1 cellular context compared by ENCODE assay signal in the genomic region with DNA sequence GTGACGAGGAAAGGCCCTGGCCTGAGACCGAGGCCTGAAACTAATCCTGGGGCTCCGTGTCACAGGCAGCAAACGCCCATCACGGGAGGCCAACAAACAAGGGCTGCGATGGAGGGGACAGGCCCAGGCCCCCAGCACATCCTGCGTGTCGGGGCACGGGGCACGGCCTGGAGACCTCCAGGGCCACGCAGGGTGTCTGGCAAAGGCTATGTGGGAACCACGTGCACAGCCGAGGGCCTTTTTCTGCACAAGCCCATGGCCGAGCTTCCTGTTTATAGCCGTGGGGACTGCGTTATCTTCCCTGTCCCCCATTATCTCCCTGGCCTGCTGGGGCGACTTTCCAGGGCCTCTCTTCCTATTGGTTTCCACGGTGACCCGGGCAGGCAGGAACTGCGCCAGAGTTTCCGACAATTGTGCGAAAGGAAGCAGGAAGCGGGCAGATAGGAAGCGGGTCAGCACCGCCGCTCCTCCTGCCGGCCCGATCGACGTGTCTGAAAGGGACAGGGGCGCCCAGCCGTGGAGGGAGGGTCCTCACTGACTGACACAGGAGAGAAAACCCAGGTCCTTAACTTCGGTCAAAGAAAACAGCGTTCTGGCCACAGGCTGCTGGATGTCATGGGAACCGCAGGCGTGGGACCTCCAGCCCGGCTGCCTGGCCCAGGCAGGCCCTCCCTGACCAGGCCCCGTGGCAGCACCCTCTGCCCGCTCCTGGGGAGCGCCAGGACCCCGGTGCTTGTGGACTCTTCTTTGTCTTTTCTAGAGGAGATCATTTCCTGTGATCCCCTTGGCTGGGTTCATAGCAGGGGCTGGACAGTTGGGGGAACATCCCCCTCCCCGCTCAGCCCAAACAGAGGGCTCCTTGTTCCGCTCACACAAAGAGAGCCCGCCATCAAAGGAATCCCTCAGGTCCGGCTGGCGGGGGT.
A peak's percentile ranks its signal among the peaks of the same experiment; 100 is the strongest.
TF ChIP-seq lines count a peak whose summit lies in the region.

No MANE protein-coding gene starts in this region.

TF ChIP-seq in K562, 482 proteins besides CTCF, POLR2A, EP300 and RAD21 (continued from another document and continues in another):
- TF ChIP-seq ETV5 (CRISPR knock-in tag; IDR thresholded peaks at IDR 0.05; ENCODE audit: low read depth), result peak; percentile 67
- TF ChIP-seq SMARCC2 (IDR thresholded peaks at IDR 0.05; ENCODE audit: low read depth), result no peak
- no peak for TF ChIP-seq PRMT5 (CRISPR knock-in tag; IDR thresholded peaks at IDR 0.05)
- TF ChIP-seq NFRKB (IDR thresholded peaks at IDR 0.05; ENCODE audit: low read depth), result peak; percentile 50; the same call in 1 of the 2 replicates
- peak; percentile 89 to 90 for TF ChIP-seq ETV6 (IDR thresholded peaks at IDR 0.05; ENCODE audit: borderline replicate concordance in 1 of 2, low read depth in 2 of 2, low read length in 1 of 2)
- no peak for TF ChIP-seq ETV6 (CRISPR knock-in tag; IDR thresholded peaks at IDR 0.05; ENCODE audit: borderline replicate concordance)
- TF ChIP-seq PHB2 (IDR thresholded peaks at IDR 0.05; ENCODE audit: low read depth), result no peak
- no peak for TF ChIP-seq SNRNP70 (optimal IDR thresholded peaks at IDR 0.05; ENCODE audit: low read depth, low read length)
- TF ChIP-seq, protein P1, sequence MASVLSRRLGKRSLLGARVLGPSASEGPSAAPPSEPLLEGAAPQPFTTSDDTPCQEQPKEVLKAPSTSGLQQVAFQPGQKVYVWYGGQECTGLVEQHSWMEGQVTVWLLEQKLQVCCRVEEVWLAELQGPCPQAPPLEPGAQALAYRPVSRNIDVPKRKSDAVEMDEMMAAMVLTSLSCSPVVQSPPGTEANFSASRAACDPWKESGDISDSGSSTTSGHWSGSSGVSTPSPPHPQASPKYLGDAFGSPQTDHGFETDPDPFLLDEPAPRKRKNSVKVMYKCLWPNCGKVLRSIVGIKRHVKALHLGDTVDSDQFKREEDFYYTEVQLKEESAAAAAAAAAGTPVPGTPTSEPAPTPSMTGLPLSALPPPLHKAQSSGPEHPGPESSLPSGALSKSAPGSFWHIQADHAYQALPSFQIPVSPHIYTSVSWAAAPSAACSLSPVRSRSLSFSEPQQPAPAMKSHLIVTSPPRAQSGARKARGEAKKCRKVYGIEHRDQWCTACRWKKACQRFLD (CRISPR knock-in tag; IDR thresholded peaks at IDR 0.05), result peak; percentile 88
- TF ChIP-seq DIDO1 (tag; IDR thresholded peaks at IDR 0.05; ENCODE audit: low read depth), result no peak
- no peak for TF ChIP-seq TRIM28 (IDR thresholded peaks at IDR 0.05)
- TF ChIP-seq ZBED1 (IDR thresholded peaks at IDR 0.05), result no peak
- TF ChIP-seq ZNF699 (CRISPR knock-in tag; IDR thresholded peaks at IDR 0.05; ENCODE audit: insufficient replicate concordance), result no peak
- no peak for TF ChIP-seq POLR3A (IDR thresholded peaks at IDR 0.05; ENCODE audit: borderline replicate concordance, extremely low read depth, insufficient read depth, insufficient read length)
- no peak for TF ChIP-seq MAFF (IDR thresholded peaks at IDR 0.05; ENCODE audit: low read length)
- TF ChIP-seq, protein P2, sequence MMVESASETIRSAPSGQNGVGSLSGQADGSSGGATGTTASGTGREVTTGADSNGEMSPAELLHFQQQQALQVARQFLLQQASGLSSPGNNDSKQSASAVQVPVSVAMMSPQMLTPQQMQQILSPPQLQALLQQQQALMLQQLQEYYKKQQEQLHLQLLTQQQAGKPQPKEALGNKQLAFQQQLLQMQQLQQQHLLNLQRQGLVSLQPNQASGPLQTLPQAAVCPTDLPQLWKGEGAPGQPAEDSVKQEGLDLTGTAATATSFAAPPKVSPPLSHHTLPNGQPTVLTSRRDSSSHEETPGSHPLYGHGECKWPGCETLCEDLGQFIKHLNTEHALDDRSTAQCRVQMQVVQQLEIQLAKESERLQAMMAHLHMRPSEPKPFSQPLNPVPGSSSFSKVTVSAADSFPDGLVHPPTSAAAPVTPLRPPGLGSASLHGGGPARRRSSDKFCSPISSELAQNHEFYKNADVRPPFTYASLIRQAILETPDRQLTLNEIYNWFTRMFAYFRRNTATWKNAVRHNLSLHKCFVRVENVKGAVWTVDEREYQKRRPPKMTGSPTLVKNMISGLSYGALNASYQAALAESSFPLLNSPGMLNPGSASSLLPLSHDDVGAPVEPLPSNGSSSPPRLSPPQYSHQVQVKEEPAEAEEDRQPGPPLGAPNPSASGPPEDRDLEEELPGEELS (CRISPR knock-in tag; IDR thresholded peaks at IDR 0.05; ENCODE audit: borderline replicate concordance), result no peak
- no peak for TF ChIP-seq ZNF75A (CRISPR knock-in tag; IDR thresholded peaks at IDR 0.05)
- TF ChIP-seq HDGF (IDR thresholded peaks at IDR 0.05), result no peak
- no peak for TF ChIP-seq CC2D1A (IDR thresholded peaks at IDR 0.05)
- no peak for TF ChIP-seq ZNF778 (CRISPR knock-in tag; IDR thresholded peaks at IDR 0.05)
- no peak for TF ChIP-seq ZNF444 (CRISPR knock-in tag; IDR thresholded peaks at IDR 0.05)
- TF ChIP-seq GATA2 (CRISPR knock-in tag; IDR thresholded peaks at IDR 0.05), result peak; percentile 54; the same call in 1 of the 2 replicates
- TF ChIP-seq SIRT6 (IDR thresholded peaks at IDR 0.05; ENCODE audit: low read depth, low read length), result no peak
- peak; percentile 35; the same call in 1 of the 2 replicates for TF ChIP-seq HDAC8 (tag; IDR thresholded peaks at IDR 0.05)
- TF ChIP-seq CREB1 (IDR thresholded peaks at IDR 0.05), result no peak
- TF ChIP-seq CREB1 (CRISPR knock-in tag; IDR thresholded peaks at IDR 0.05), result 0 out of 2 replicates have a peak, but pooled peaks have one; percentile 23
- TF ChIP-seq NONO (IDR thresholded peaks at IDR 0.05; ENCODE audit: low read depth in 2 of 2, low read length in 1 of 2), result peak in 1 of 2 experiments; percentile 31; a peak in 1 of 4 replicates
- TF ChIP-seq ZNF589 (CRISPR knock-in tag; IDR thresholded peaks at IDR 0.05; ENCODE audit: low read depth), result peak; percentile 64; the same call in 1 of the 2 replicates
- TF ChIP-seq, protein P3, sequence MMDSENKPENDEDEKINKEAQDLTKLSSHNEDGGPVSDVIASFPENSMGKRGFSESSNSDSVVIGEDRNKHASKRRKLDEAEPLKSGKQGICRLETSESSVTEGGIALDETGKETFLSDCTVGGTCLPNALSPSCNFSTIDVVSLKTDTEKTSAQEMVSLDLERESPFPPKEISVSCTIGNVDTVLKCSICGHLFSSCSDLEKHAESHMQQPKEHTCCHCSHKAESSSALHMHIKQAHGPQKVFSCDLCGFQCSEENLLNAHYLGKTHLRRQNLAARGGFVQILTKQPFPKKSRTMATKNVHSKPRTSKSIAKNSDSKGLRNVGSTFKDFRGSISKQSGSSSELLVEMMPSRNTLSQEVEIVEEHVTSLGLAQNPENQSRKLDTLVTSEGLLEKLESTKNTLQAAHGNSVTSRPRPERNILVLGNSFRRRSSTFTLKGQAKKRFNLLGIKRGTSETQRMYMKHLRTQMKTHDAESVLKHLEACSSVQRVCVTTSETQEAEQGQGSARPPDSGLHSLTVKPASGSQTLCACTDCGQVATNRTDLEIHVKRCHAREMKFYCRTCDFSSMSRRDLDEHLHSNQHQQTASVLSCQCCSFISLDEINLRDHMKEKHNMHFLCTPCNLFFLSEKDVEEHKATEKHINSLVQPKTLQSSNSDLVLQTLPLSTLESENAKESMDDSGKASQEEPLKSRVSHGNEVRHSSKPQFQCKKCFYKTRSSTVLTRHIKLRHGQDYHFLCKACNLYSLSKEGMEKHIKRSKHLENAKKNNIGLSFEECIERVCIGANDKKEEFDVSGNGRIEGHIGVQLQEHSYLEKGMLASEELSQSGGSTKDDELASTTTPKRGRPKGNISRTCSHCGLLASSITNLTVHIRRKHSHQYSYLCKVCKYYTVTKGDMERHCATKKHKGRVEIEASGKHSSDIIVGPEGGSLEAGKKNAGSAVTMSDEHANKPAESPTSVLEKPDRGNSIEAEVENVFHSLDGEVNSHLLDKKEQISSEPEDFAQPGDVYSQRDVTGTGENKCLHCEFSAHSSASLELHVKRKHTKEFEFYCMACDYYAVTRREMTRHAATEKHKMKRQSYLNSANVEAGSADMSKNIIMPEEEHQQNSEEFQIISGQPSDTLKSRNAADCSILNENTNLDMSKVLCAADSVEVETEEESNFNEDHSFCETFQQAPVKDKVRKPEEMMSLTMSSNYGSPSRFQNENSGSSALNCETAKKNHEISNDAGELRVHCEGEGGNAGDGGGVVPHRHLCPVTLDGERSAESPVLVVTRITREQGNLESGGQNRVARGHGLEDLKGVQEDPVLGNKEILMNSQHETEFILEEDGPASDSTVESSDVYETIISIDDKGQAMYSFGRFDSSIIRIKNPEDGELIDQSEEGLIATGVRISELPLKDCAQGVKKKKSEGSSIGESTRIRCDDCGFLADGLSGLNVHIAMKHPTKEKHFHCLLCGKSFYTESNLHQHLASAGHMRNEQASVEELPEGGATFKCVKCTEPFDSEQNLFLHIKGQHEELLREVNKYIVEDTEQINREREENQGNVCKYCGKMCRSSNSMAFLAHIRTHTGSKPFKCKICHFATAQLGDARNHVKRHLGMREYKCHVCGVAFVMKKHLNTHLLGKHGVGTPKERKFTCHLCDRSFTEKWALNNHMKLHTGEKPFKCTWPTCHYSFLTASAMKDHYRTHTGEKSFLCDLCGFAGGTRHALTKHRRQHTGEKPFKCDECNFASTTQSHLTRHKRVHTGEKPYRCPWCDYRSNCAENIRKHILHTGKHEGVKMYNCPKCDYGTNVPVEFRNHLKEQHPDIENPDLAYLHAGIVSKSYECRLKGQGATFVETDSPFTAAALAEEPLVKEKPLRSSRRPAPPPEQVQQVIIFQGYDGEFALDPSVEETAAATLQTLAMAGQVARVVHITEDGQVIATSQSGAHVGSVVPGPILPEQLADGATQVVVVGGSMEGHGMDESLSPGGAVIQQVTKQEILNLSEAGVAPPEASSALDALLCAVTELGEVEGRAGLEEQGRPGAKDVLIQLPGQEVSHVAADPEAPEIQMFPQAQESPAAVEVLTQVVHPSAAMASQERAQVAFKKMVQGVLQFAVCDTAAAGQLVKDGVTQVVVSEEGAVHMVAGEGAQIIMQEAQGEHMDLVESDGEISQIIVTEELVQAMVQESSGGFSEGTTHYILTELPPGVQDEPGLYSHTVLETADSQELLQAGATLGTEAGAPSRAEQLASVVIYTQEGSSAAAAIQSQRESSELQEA (IDR thresholded peaks at IDR 0.05; ENCODE audit: low read depth), result no peak
- TF ChIP-seq ZNF695 (CRISPR knock-in tag; IDR thresholded peaks at IDR 0.05), result no peak
- TF ChIP-seq CBX3 (IDR thresholded peaks at IDR 0.05; ENCODE audit: borderline replicate concordance in 1 of 2, low read length in 2 of 2), result no peak
- TF ChIP-seq KLF13 (tag; IDR thresholded peaks at IDR 0.05; ENCODE audit: borderline replicate concordance, low read depth), result no peak
- peak; percentile 53; the same call in 1 of the 2 replicates for TF ChIP-seq DMBX1 (CRISPR knock-in tag; IDR thresholded peaks at IDR 0.05; ENCODE audit: borderline replicate concordance)
- no peak for TF ChIP-seq ZNF263 (CRISPR knock-in tag; IDR thresholded peaks at IDR 0.05; ENCODE audit: borderline replicate concordance)
- TF ChIP-seq, protein P4, sequence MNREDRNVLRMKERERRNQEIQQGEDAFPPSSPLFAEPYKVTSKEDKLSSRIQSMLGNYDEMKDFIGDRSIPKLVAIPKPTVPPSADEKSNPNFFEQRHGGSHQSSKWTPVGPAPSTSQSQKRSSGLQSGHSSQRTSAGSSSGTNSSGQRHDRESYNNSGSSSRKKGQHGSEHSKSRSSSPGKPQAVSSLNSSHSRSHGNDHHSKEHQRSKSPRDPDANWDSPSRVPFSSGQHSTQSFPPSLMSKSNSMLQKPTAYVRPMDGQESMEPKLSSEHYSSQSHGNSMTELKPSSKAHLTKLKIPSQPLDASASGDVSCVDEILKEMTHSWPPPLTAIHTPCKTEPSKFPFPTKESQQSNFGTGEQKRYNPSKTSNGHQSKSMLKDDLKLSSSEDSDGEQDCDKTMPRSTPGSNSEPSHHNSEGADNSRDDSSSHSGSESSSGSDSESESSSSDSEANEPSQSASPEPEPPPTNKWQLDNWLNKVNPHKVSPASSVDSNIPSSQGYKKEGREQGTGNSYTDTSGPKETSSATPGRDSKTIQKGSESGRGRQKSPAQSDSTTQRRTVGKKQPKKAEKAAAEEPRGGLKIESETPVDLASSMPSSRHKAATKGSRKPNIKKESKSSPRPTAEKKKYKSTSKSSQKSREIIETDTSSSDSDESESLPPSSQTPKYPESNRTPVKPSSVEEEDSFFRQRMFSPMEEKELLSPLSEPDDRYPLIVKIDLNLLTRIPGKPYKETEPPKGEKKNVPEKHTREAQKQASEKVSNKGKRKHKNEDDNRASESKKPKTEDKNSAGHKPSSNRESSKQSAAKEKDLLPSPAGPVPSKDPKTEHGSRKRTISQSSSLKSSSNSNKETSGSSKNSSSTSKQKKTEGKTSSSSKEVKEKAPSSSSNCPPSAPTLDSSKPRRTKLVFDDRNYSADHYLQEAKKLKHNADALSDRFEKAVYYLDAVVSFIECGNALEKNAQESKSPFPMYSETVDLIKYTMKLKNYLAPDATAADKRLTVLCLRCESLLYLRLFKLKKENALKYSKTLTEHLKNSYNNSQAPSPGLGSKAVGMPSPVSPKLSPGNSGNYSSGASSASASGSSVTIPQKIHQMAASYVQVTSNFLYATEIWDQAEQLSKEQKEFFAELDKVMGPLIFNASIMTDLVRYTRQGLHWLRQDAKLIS (CRISPR knock-in tag; IDR thresholded peaks at IDR 0.05), result no peak
- no peak for TF ChIP-seq NCOA2 (IDR thresholded peaks at IDR 0.05; ENCODE audit: partially characterized antibody in 2 of 2)
- no peak for TF ChIP-seq ZKSCAN1 (IDR thresholded peaks at IDR 0.05; ENCODE audit: low read depth, low read length)
- no peak for TF ChIP-seq HIVEP1 (CRISPR knock-in tag; IDR thresholded peaks at IDR 0.05)
- no peak for TF ChIP-seq ZNF586 (CRISPR knock-in tag; conservative IDR thresholded peaks at IDR 0.05)
- TF ChIP-seq, protein P5, sequence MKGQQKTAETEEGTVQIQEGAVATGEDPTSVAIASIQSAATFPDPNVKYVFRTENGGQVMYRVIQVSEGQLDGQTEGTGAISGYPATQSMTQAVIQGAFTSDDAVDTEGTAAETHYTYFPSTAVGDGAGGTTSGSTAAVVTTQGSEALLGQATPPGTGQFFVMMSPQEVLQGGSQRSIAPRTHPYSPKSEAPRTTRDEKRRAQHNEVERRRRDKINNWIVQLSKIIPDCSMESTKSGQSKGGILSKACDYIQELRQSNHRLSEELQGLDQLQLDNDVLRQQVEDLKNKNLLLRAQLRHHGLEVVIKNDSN (CRISPR knock-in tag; IDR thresholded peaks at IDR 0.05), result peak; percentile 74
- TF ChIP-seq, protein P6, sequence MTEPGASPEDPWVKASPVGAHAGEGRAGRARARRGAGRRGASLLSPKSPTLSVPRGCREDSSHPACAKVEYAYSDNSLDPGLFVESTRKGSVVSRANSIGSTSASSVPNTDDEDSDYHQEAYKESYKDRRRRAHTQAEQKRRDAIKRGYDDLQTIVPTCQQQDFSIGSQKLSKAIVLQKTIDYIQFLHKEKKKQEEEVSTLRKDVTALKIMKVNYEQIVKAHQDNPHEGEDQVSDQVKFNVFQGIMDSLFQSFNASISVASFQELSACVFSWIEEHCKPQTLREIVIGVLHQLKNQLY (CRISPR knock-in tag; conservative IDR thresholded peaks at IDR 0.05), result no peak
- no peak for TF ChIP-seq POU5F1 (IDR thresholded peaks at IDR 0.05; ENCODE audit: borderline replicate concordance, low read depth, low read length, partially characterized antibody)
- TF ChIP-seq MTA1 (IDR thresholded peaks at IDR 0.05; ENCODE audit: borderline replicate concordance), result no peak
- TF ChIP-seq ZNF224 (CRISPR knock-in tag; IDR thresholded peaks at IDR 0.05), result no peak
- no peak for TF ChIP-seq STAG1 (CRISPR knock-in tag; IDR thresholded peaks at IDR 0.05; ENCODE audit: borderline replicate concordance)
- TF ChIP-seq ZNF717 (CRISPR knock-in tag; IDR thresholded peaks at IDR 0.05), result no peak
- TF ChIP-seq ZNF780A (CRISPR knock-in tag; IDR thresholded peaks at IDR 0.05), result no peak
- no peak for TF ChIP-seq MEF2D (tag; conservative IDR thresholded peaks at IDR 0.05; ENCODE audit: low read depth)
- no peak for TF ChIP-seq SRSF9 (IDR thresholded peaks at IDR 0.05; ENCODE audit: borderline replicate concordance, low read depth, low read length)
- TF ChIP-seq BRD9 (IDR thresholded peaks at IDR 0.05; ENCODE audit: low read depth, partially characterized antibody), result no peak
- no peak for TF ChIP-seq CHCHD3 (CRISPR knock-in tag; IDR thresholded peaks at IDR 0.05)
